Comparison of ENCODE assay signal across 7 cellular contexts in the genomic region with DNA sequence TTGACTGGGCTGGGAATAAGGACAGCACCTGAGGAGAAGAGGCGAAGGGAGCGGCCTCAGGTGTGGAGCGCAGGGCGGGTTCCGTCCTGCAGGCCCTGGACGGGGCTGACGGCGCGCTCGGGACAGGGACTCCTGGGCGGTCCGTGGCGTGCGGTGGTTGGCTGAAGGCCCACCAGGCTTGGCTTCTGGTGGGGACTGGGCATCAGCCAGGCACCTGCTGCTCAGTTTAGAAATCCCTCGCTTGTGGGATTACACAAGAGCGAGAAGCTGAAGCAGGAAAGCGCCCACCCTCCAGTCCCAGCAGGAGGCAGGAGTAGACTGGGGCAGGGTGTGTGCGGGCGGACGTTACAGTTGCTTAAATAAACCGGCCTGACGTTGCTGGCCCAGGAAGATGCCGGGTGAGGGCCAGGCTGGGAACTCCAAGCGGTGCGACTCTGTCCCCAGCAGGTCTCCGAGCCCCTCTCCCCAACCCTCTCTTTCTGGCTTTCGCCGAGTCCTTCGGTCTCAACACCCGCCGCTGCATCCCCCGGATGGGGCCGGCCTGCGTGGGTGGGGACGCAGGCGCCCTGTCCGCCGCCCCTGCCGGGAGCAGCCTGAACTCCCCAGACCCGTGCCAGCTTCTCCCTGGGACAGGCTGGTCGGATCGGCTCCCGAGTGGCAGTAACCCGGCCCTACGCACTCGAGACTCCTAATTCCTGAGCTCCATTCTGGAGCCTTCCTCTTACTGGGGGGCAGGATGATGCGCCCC. TPM values are rescaled to one million over a fixed set of nuclear protein-coding genes. Genes with fewer than 3 reads are reported as not detected.
DNase-seq lines count a peak whose midpoint lies in the region; FAIRE-seq and TF ChIP-seq lines count a peak whose summit lies in the region.

No MANE protein-coding gene starts in this region.

- TF ChIP-seq CTCF in astrocyte of the cerebellum (IDR thresholded peaks at IDR 0.05; ENCODE audit: low read depth, low read length, missing control alignments) (peak; percentile 3), sigmoid colon (IDR thresholded peaks at IDR 0.05) (peak in 2 of 4 experiments; percentile 16 to 49)

- H3K36me3 ChIP-seq in sigmoid colon, result peaks cover 6 to 17% (median 17%) of the 10 kb centered on the region in 4 donors

- no peak for TF ChIP-seq EP300 in sigmoid colon (IDR thresholded peaks at IDR 0.05)

- no peaks in the 10 kb centered on the region for H3K27me3 ChIP-seq in sigmoid colon

- FAIRE-seq in H54 (lab: Jason Lieb, UNC), result no peak

- WGBS in sigmoid colon, 2 donors, result 1% methylated on average over 47 of the region's 47 CpGs

- peaks cover 0 to 32% (median 25%) of the 10 kb centered on the region in 4 donors for H3K4me1 ChIP-seq in sigmoid colon

- intact Hi-C loops in sigmoid colon (cut with DNase I), result loop anchor here (2.0 to 5.0 kb wide), 3 partner anchors 18 to 247 kb away; a partner anchor contains a TSS

- peak overlapping the region; percentile 94 to 99 (median 96) for H3K27ac ChIP-seq in sigmoid colon

- H3K9me3 ChIP-seq in sigmoid colon, result no peaks in the 10 kb centered on the region

- DNase-seq in H54 (ENCODE audit: insufficient read length, low spot score), result peak; percentile 78
- DNase-seq in M059J (ENCODE audit: low read depth), result peak; percentile 71
- DNase-seq in T follicular helper cell (ENCODE audit: low read depth), result peak; percentile 15
- DNase-seq in astrocyte of the cerebellum (ENCODE audit: low read depth), result no peak
- DNase-seq in hypothalamus (lab: John Stamatoyannopoulos, UW), result peak in 33 of 51 donors; percentile 25 to 78 (median 56)
- DNase-seq in sigmoid colon, result peak; percentile 88

- in situ Hi-C loops in astrocyte of the cerebellum (cut with HindIII; ENCODE audit: low sequenced_read_pairs), result no loop called here

- TF ChIP-seq POLR2A in GM10847 (IDR thresholded peaks at IDR 0.05; ENCODE audit: extremely low read depth, insufficient read length), result peak; percentile 46
- TF ChIP-seq POLR2A in H54 (IDR thresholded peaks at IDR 0.05; ENCODE audit: low read depth, low read length), result peak; percentile 41
- peak in 1 of 2 donors; percentile 9 for TF ChIP-seq POLR2A in sigmoid colon (IDR thresholded peaks at IDR 0.05)

- H3K4me3 ChIP-seq in astrocyte of the cerebellum (ENCODE audit: low read depth, low read length) (peak overlapping the region; percentile 83), sigmoid colon (peak overlapping the region; percentile 79 to 93 (median 87))

RNA-seq across cellular contexts. Expression of a gene that starts 0.6 kb away (rescaled TPM):
- total RNA-seq in M059J (2014; rRNA removed; shearing (Covaris generic)), result 14.3 and 19.4 TPM in 2 replicates
- 10 to 100 TPM; 18.1 to 40.7 (median 26.2) TPM for total RNA-seq in sigmoid colon
- 10 to 100 TPM; 15.0 to 33.5 (median 19.0) TPM for polyA plus RNA-seq in sigmoid colon

RNA-seq across cellular contexts. Expression of a gene that starts 8.7 kb away (rescaled TPM):
- 36.4 and 44.7 TPM in 2 replicates for total RNA-seq in M059J (2014; rRNA removed; shearing (Covaris generic))
- total RNA-seq in sigmoid colon, result 10 to 100 TPM; 26.6 to 51.5 (median 39.2) TPM
- polyA plus RNA-seq in sigmoid colon, result 10 to 100 TPM; 73.3 to 96.4 (median 73.4) TPM

RNA-seq across cellular contexts. Expression of a gene that starts 9.0 kb away (rescaled TPM):
- total RNA-seq in M059J (2014; rRNA removed; shearing (Covaris generic)), result 10.2 and 18.1 TPM in 2 replicates
- total RNA-seq in sigmoid colon, result 10 to 100 TPM; 16.0 to 22.1 (median 17.9) TPM
- 10 to 100 TPM; 10.2 to 35.8 (median 12.0) TPM for polyA plus RNA-seq in sigmoid colon

RNA-seq across cellular contexts. Expression of a gene that starts 18.8 kb away (rescaled TPM):
- total RNA-seq in M059J (2014; rRNA removed; shearing (Covaris generic)), result 6.7 and 12.5 TPM in 2 replicates
- 10 to 100 TPM in 3 of 4 donors, 1 to 10 TPM in 1; 8.7 to 19.6 (median 14.7) TPM for total RNA-seq in sigmoid colon
- polyA plus RNA-seq in sigmoid colon, result 10 to 100 TPM in 2 of 3 donors, 1 to 10 TPM in 1; 5.4 to 20.1 (median 12.0) TPM
